ENCODE assay signal across 10 cellular contexts in genomic region chr10:3270597-3270996, GRCh38.
"Had no signal": no experiment of that assay in that cellular context is flagged by ENCODE, and none has a peak within 500 bp of the region (broad histone marks: within the 10 kb centered on the region; RNA-seq: fewer than 3 reads in every experiment).

No MANE protein-coding gene starts in this region.

- DNase-seq: activated CD4-positive, alpha-beta T cell treated with anti-CD3 and anti-CD28 coated beads, Interleukin-2, amount 50 U/mL, for 1 hour; amniotic stem cell; foreskin melanocyte; kidney glomerular epithelial cell; nephron progenitor cell; posterior cingulate gyrus; right cardiac atrium; small intestine; T-helper 2 cell had no signal

- H3K27me3 ChIP-seq: tibial nerve had no signal

- H3K4me3 ChIP-seq: tibial nerve had no signal

- H3K27ac ChIP-seq: tibial nerve had no signal

- H3K36me3 ChIP-seq: tibial nerve had no signal
